12 cellular contexts compared by ENCODE assay signal in genomic region chr15:68384451-68385239, GRCh38. TPM values are rescaled to one million over a fixed set of nuclear protein-coding genes. Genes with fewer than 3 reads are reported as not detected.
DNase-seq lines count a peak whose midpoint lies in the region; TF ChIP-seq lines count a peak whose summit lies in the region.
"Had no signal": no experiment of that assay in that cellular context is flagged by ENCODE, and none has a peak within 500 bp of the region (broad histone marks: within the 10 kb centered on the region; RNA-seq: fewer than 3 reads in every experiment).

No MANE protein-coding gene starts in this region.

- no peak for TF ChIP-seq CTCF in breast epithelium (IDR thresholded peaks at IDR 0.05)
- no peak for TF ChIP-seq CTCF in kidney epithelial cell (IDR thresholded peaks at IDR 0.05; ENCODE audit: insufficient read depth, low read length, poor library complexity, severe bottlenecking)

- peaks cover 15% of the 10 kb centered on the region for H3K4me1 Mint-ChIP-seq in activated CD4-positive, alpha-beta T cell treated with anti-CD3 and anti-CD28 coated beads, Interleukin-2, amount 10 ng/mL, durations not matched to agents 24 days and 14 days
- peaks cover 10% of the 10 kb centered on the region for H3K4me1 Mint-ChIP-seq in activated T-helper 1 cell treated with anti-CD3 and anti-CD28 coated beads, Interleukin-12 subunit alpha, Interleukin-12 subunit beta, Interleukin-2, Interleukin-4 antibody, amounts not matched to agents 30 ng/mL and 10 ng/mL and 1 ng/mL, durations not matched to agents 14 hours and 24 hours and 36 hours (ENCODE audit: low read depth)

- H3K27me3 Mint-ChIP-seq in activated CD4-positive, alpha-beta T cell treated with anti-CD3 and anti-CD28 coated beads, Interleukin-2, amount 10 ng/mL, durations not matched to agents 24 days and 14 days: peaks cover 3% of the 10 kb centered on the region
- peaks cover 5% of the 10 kb centered on the region for H3K27me3 Mint-ChIP-seq in activated T-helper 1 cell treated with anti-CD3 and anti-CD28 coated beads, Interleukin-12 subunit alpha, Interleukin-12 subunit beta, Interleukin-2, Interleukin-4 antibody, amounts not matched to agents 30 ng/mL and 10 ng/mL and 1 ng/mL, durations not matched to agents 14 hours and 24 hours and 36 hours (ENCODE audit: insufficient read depth)

- H3K27ac Mint-ChIP-seq in activated CD4-positive, alpha-beta T cell treated with anti-CD3 and anti-CD28 coated beads, Interleukin-2, amount 10 ng/mL, durations not matched to agents 24 days and 14 days: no peak overlapping the region
- no peak overlapping the region for H3K27ac Mint-ChIP-seq in activated T-helper 1 cell treated with anti-CD3 and anti-CD28 coated beads, Interleukin-12 subunit alpha, Interleukin-12 subunit beta, Interleukin-2, Interleukin-4 antibody, amounts not matched to agents 30 ng/mL and 10 ng/mL and 1 ng/mL, durations not matched to agents 14 hours and 24 hours and 36 hours

- no peaks in the 10 kb centered on the region for H3K36me3 Mint-ChIP-seq in activated CD4-positive, alpha-beta T cell treated with anti-CD3 and anti-CD28 coated beads, Interleukin-2, amount 10 ng/mL, durations not matched to agents 24 days and 14 days (ENCODE audit: low read depth)
- no peaks in the 10 kb centered on the region for H3K36me3 Mint-ChIP-seq in activated T-helper 1 cell treated with anti-CD3 and anti-CD28 coated beads, Interleukin-12 subunit alpha, Interleukin-12 subunit beta, Interleukin-2, Interleukin-4 antibody, amounts not matched to agents 30 ng/mL and 10 ng/mL and 1 ng/mL, durations not matched to agents 14 hours and 24 hours and 36 hours (ENCODE audit: low read depth)

- peaks cover 0 to 5% of the 10 kb centered on the region in 2 donors for H3K27me3 ChIP-seq in breast epithelium
- peaks cover 2% of the 10 kb centered on the region for H3K27me3 ChIP-seq in kidney epithelial cell (ENCODE audit: control insufficient read depth, insufficient read depth, low read length)
- H3K27me3 ChIP-seq: right lobe of liver had no signal

- no peaks in the 10 kb centered on the region for H3K36me3 ChIP-seq in breast epithelium
- H3K36me3 ChIP-seq in kidney epithelial cell (ENCODE audit: control insufficient read depth, insufficient read depth, low read length): no peaks in the 10 kb centered on the region
- H3K36me3 ChIP-seq: right lobe of liver had no signal

- H3K4me1 ChIP-seq in breast epithelium: peaks cover 0 to 11% of the 10 kb centered on the region in 2 donors
- H3K4me1 ChIP-seq: right lobe of liver had no signal

- H3K4me3 ChIP-seq in breast epithelium (no peak overlapping the region), kidney epithelial cell (ENCODE audit: low read depth, low read length) (no peak overlapping the region)
- H3K4me3 ChIP-seq: right lobe of liver had no signal

- no peak overlapping the region for H3K4me3 Mint-ChIP-seq in activated CD4-positive, alpha-beta T cell treated with anti-CD3 and anti-CD28 coated beads, Interleukin-2, amount 10 ng/mL, durations not matched to agents 24 days and 14 days
- no peak overlapping the region for H3K4me3 Mint-ChIP-seq in activated T-helper 1 cell treated with anti-CD3 and anti-CD28 coated beads, Interleukin-12 subunit alpha, Interleukin-12 subunit beta, Interleukin-2, Interleukin-4 antibody, amounts not matched to agents 30 ng/mL and 10 ng/mL and 1 ng/mL, durations not matched to agents 14 hours and 24 hours and 36 hours

- no peaks in the 10 kb centered on the region for H3K9me3 Mint-ChIP-seq in activated CD4-positive, alpha-beta T cell treated with anti-CD3 and anti-CD28 coated beads, Interleukin-2, amount 10 ng/mL, durations not matched to agents 24 days and 14 days
- no peaks in the 10 kb centered on the region for H3K9me3 Mint-ChIP-seq in activated T-helper 1 cell treated with anti-CD3 and anti-CD28 coated beads, Interleukin-12 subunit alpha, Interleukin-12 subunit beta, Interleukin-2, Interleukin-4 antibody, amounts not matched to agents 30 ng/mL and 10 ng/mL and 1 ng/mL, durations not matched to agents 14 hours and 24 hours and 36 hours

- H3K9me3 ChIP-seq in breast epithelium: no peaks in the 10 kb centered on the region
- H3K9me3 ChIP-seq: right lobe of liver had no signal

- no peak for TF ChIP-seq POLR2A in breast epithelium (IDR thresholded peaks at IDR 0.05)

- intact Hi-C loops in activated CD4-positive, alpha-beta T cell treated with anti-CD3 and anti-CD28 coated beads, Interleukin-2, amount 10 ng/mL, durations not matched to agents 24 days and 14 days (cut with micrococcal nuclease): no loop called here
- intact Hi-C loops in breast epithelium (cut with DNase I; ENCODE audit: low total_unique reads): loop anchor here (5.0 kb wide), 1 partner anchor 62 kb away; no protein-coding TSS in a partner anchor
- intact Hi-C loops in activated T-helper 1 cell treated with anti-CD3 and anti-CD28 coated beads, Interleukin-12 subunit alpha, Interleukin-12 subunit beta, Interleukin-2, Interleukin-4 antibody, amounts not matched to agents 30 ng/mL and 10 ng/mL and 1 ng/mL, durations not matched to agents 14 hours and 24 hours and 36 hours (cut with micrococcal nuclease): no loop called here

- DNase-seq in activated CD4-positive, alpha-beta T cell treated with anti-CD3 and anti-CD28 coated beads, Interleukin-2, amount 10 ng/mL, durations not matched to agents 24 days and 14 days: peak; percentile 54
- DNase-seq in activated CD4-positive, alpha-beta T cell treated with anti-CD3 and anti-CD28 coated beads for 48 hours: no peak
- DNase-seq in breast epithelium (ENCODE audit: low spot score in 2 of 2) (no peak), kidney epithelial cell (ENCODE audit: low read depth) (peak; percentile 65), ureter (ENCODE audit: low spot score) (peak; percentile 75), GDM1 (lab: John Stamatoyannopoulos, UW) (no peak), amygdala (lab: John Stamatoyannopoulos, UW) (no peak)
- DNase-seq in activated T-helper 1 cell treated with anti-CD3 and anti-CD28 coated beads, Interleukin-12 subunit alpha, Interleukin-12 subunit beta, Interleukin-2, Interleukin-4 antibody, amounts not matched to agents 30 ng/mL and 10 ng/mL and 1 ng/mL, durations not matched to agents 14 hours and 24 hours and 36 hours (ENCODE audit: low spot score): no peak
- DNase-seq: activated CD4-positive, alpha-beta T cell treated with anti-CD3 and anti-CD28 coated beads, Interleukin-2, amount 50 U/mL, for 1 hour; AML-193; NCI-H524 treated with DMSO at 0.1 percent for 48 hours had no signal

- peak overlapping the region; percentile 52 to 75 for H3K27ac ChIP-seq in breast epithelium
- H3K27ac ChIP-seq: right lobe of liver had no signal

RNA-seq across cellular contexts. Expression of gene ITGA11, which starts 47.3 kb away (rescaled TPM):
- 2.1 and 3.1 TPM in 2 replicates for total RNA-seq in activated CD4-positive, alpha-beta T cell treated with anti-CD3 and anti-CD28 coated beads, Interleukin-2, amount 10 ng/mL, durations not matched to agents 24 days and 14 days
- total RNA-seq in breast epithelium (1 to 10 TPM; 7.8 to 8.5 (median 7.9) TPM), kidney epithelial cell (6.2 and 7.0 TPM in 2 replicates), ureter (22.8 TPM)
- total RNA-seq in activated T-helper 1 cell treated with anti-CD3 and anti-CD28 coated beads, Interleukin-12 subunit alpha, Interleukin-12 subunit beta, Interleukin-2, Interleukin-4 antibody, amounts not matched to agents 30 ng/mL and 10 ng/mL and 1 ng/mL, durations not matched to agents 14 hours and 24 hours and 36 hours: 0.23 and 0.27 TPM in 2 replicates

Comparison
In these comparisons a context has a peak if more than half of its experiments do, and no peak if none do; other contexts are left out.
1. DNase-seq: peak in activated CD4-positive, alpha-beta T cell treated with anti-CD3 and anti-CD28 coated beads, Interleukin-2, amount 10 ng/mL, durations not matched to agents 24 days and 14 days (single experiment), kidney epithelial cell (single experiment) and ureter (single experiment); none in activated CD4-positive, alpha-beta T cell treated with anti-CD3 and anti-CD28 coated beads for 48 hours (single experiment), breast epithelium (0 of 2), GDM1 (single experiment), amygdala (0 of 56) and activated T-helper 1 cell treated with anti-CD3 and anti-CD28 coated beads, Interleukin-12 subunit alpha, Interleukin-12 subunit beta, Interleukin-2, Interleukin-4 antibody, amounts not matched to agents 30 ng/mL and 10 ng/mL and 1 ng/mL, durations not matched to agents 14 hours and 24 hours and 36 hours (single experiment).